In the genomic region with DNA sequence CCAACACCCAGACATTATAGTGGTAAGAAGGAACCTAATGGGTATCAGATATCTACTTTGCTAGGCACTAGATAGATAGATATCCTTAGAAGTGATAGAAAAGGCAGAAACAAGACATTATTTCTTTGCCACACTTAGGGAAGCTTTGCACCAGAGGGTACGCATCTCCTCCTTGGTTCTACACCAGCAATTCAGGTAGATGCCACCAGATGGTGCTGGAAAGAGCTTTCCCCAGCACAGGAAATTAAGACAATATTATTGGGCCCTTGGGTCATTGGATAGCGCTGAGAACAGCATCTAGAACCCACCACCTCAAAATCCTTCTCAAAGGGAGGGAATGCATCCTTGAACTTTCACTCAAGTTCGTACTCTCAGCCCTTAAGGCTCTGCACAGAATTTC, we compare ENCODE assay signal across 10 cellular contexts.
DNase-seq lines count a peak whose midpoint lies in the region; ATAC-seq, FAIRE-seq and TF ChIP-seq lines count a peak whose summit lies in the region.
"Had no signal": no experiment of that assay in that cellular context is flagged by ENCODE, and none has a peak within 500 bp of the region (broad histone marks: within the 10 kb centered on the region; RNA-seq: fewer than 3 reads in every experiment).

No MANE protein-coding gene starts in this region.

- no peak for TF ChIP-seq POLR2A in GM12891 (IDR thresholded peaks at IDR 0.05; ENCODE audit: low read depth, low read length)

- H4K20me1 ChIP-seq in PC-9 (ENCODE audit: insufficient read depth) = peaks cover 1% of the 10 kb centered on the region; the same call in 1 of the 2 replicates

- CTCF ChIA-PET in AG04450 (lab: Charles Lee) = interaction anchor here (0.6 to 2.8 kb wide), 2 partner anchors 81 to 280 kb away, joined by 3 to 23 read pairs; a partner anchor contains a TSS
- CTCF ChIA-PET in PC-9 (lab: Charles Lee) = interaction anchor here (0.6 kb wide), 1 partner anchor 545 kb away, joined by 4 read pairs; no protein-coding TSS in a partner anchor

- H3F3A ChIP-seq in PC-9 (ENCODE audit: insufficient read depth, low read depth) = no peaks in the 10 kb centered on the region

- intact Hi-C loops in PC-9 (cut with micrococcal nuclease; ENCODE audit: unreplicated experiment) = no loop called here

- no peaks in the 10 kb centered on the region for H3K4me1 ChIP-seq in PC-9 (replicated peaks; ENCODE audit: insufficient read depth)

- no peaks in the 10 kb centered on the region for H3K36me3 ChIP-seq in PC-9 (ENCODE audit: low read depth)

- POLR2A ChIA-PET in AG04450 (lab: Yijun Ruan, JAX) (no interaction called here), PC-9 (lab: Charles Lee; ENCODE audit: unreplicated experiment) (no interaction called here)

- DNase-seq in AG04450 (ENCODE audit: low read depth, low spot score) (no peak), GM12891 (ENCODE audit: insufficient read length, low spot score) (peak; percentile 7), PC-9 (no peak), hepatic stellate cell (ENCODE audit: low spot score) (peak; percentile 11), urothelium cell line (ENCODE audit: low spot score) (no peak), H4 (ENCODE audit: low spot score) (no peak), RCC 7860 (ENCODE audit: low spot score) (no peak)
- DNase-seq: stimulated activated CD4-positive, alpha-beta T cell treated with anti-CD3 and anti-CD28 coated beads, Interleukin-1b, Interleukin-23, amount 100 ng/mL, for 48 hours had no signal

- BruUV-seq in PC-9 (replicated peaks; lab: Mats Ljungman, UMichigan) = no TSS peak

- TF ChIP-seq CTCF in AG04450 (IDR thresholded peaks at IDR 0.05; ENCODE audit: low read depth, low read length) (peak; percentile 42; the same call in 1 of the 2 replicates), PC-9 (conservative IDR thresholded peaks at IDR 0.05) (peak; percentile 61)

- ATAC-seq in HG03342 (IDR thresholded peaks at IDR 0.05; ENCODE audit: unreplicated experiment) = no peak

- FAIRE-seq in GM12891 (lab: Jason Lieb, UNC) (no peak), urothelium cell line (lab: Jason Lieb, UNC) (no peak), RCC 7860 (lab: Jason Lieb, UNC) (no peak)
- FAIRE-seq: TTC549 had no signal

- no peak overlapping the region for H2AFZ ChIP-seq in PC-9

- H3K27ac ChIP-seq in AG04450 (ENCODE audit: low read depth, low read length) (no peak overlapping the region), PC-9 (no peak overlapping the region)

- H3K9me2 ChIP-seq in PC-9 (ENCODE audit: insufficient read depth) = no peaks in the 10 kb centered on the region

- no peaks in the 10 kb centered on the region for H3K27me3 ChIP-seq in AG04450 (ENCODE audit: control insufficient read depth, insufficient read depth, low read length)
- H3K27me3 ChIP-seq in PC-9 (ENCODE audit: insufficient read depth, low read depth) = peaks cover 5% of the 10 kb centered on the region; the same call in 1 of the 2 replicates

- no peaks in the 10 kb centered on the region for H3K79me2 ChIP-seq in PC-9 (ENCODE audit: low read depth)

- H3K9me3 ChIP-seq in AG04450 (ENCODE audit: control insufficient read depth, insufficient read depth, low read length) = peaks cover 7% of the 10 kb centered on the region
- no peaks in the 10 kb centered on the region for H3K9me3 ChIP-seq in PC-9 (ENCODE audit: insufficient read depth, low read depth)

- H3K4me2 ChIP-seq in PC-9 = no peak overlapping the region

- H3K4me3 ChIP-seq in AG04450 (ENCODE audit: low read depth, low read length) = no peak overlapping the region
- H3K4me3 ChIP-seq in PC-9 = no peak overlapping the region

TF ChIP-seq in GM12891, 5 proteins besides CTCF, POLR2A, EP300 and RAD21:
- no peak for TF ChIP-seq POU2F2 (IDR thresholded peaks at IDR 0.05; ENCODE audit: low read depth, low read length)
- no peak for TF ChIP-seq SPI1 (IDR thresholded peaks at IDR 0.05; ENCODE audit: low read depth, low read length)
- TF ChIP-seq POLR2AphosphoS5 (IDR thresholded peaks at IDR 0.05; ENCODE audit: low read depth, low read length) = no peak
- TF ChIP-seq PAX5 (IDR thresholded peaks at IDR 0.05; ENCODE audit: insufficient read depth, low read length, severe bottlenecking) = no peak
- TF ChIP-seq TAF1 (IDR thresholded peaks at IDR 0.05; ENCODE audit: low read depth, low read length) = no peak

Comparison
In these comparisons a context has a peak if more than half of its experiments do, and no peak if none do; other contexts are left out.
1. DNase-seq: peak in GM12891 (single experiment) and hepatic stellate cell (single experiment); none in AG04450 (single experiment), PC-9 (0 of 2), urothelium cell line (single experiment), H4 (single experiment) and RCC 7860 (single experiment).